Comparison of ENCODE assay signal across 11 cellular contexts in the genomic region with DNA sequence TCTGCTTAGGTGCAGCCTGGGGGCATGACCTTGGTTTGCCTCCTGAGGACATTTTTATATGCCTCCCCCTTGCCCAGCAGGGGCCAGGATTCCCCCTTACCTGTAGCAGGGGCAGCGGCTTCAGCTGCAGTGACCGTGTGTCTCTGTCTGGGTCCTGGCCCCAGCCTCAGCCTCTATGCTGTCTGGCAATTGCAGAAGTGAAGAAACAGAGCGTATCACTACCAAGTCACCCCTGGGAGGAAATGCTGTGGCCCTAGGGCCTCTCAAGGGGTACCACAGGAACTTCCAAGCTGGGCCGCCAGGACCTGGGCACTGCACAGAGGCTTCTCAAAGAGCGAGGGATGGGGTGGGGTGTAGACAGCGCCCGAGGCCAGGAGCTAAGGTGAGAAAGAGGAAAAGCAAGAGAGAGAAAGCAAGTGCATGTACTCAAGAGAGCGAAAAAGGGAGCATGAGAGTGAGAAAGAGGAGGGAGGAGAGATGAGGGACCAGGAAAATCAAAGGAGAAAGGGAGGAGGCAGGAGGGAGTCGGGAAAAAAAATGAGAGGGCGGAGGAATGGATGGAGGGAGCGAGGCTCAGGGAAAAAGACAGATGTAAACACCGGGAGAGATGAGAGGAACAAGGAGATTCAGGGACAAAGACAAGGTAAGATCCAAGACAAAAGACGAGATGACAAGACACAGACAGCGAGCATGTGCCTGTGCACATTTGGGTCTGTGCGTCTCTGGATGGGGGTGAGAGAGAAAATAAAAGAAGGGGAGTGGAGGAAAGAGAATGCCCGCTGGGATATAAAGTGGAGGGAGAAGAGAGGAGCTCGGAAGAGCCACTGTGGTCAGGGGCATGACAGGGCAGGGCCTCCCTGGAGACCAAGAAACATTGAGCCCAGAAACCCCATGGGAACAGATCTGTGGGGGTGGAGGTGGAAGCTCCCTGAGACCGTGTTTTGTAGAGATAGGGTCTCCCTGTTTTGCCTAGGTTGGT. TPM values are rescaled to one million over a fixed set of nuclear protein-coding genes. Genes with fewer than 3 reads are reported as not detected.
A peak's percentile ranks its signal among the peaks of the same experiment; 100 is the strongest.
DNase-seq lines count a peak whose midpoint lies in the region; ATAC-seq and TF ChIP-seq lines count a peak whose summit lies in the region.
"Had no signal": no experiment of that assay in that cellular context is flagged by ENCODE, and none has a peak within 500 bp of the region (broad histone marks: within the 10 kb centered on the region; RNA-seq: fewer than 3 reads in every experiment).

A gene with protein sequence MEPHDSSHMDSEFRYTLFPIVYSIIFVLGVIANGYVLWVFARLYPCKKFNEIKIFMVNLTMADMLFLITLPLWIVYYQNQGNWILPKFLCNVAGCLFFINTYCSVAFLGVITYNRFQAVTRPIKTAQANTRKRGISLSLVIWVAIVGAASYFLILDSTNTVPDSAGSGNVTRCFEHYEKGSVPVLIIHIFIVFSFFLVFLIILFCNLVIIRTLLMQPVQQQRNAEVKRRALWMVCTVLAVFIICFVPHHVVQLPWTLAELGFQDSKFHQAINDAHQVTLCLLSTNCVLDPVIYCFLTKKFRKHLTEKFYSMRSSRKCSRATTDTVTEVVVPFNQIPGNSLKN (minus strand): TSS at position 199 of the 979 bp plus-strand sequence. CDS start 25,669 bp downstream, outside the sequence.

- peaks cover 2% of the 10 kb centered on the region for H3K27me3 Mint-ChIP-seq in IgD-negative memory B cell
- no peaks in the 10 kb centered on the region for H3K27me3 Mint-ChIP-seq in dendritic cell treated with granulocyte-macrophage colony-stimulating factor and Interleukin-4, amounts not matched to agents 40 ng/mL and 50 ng/mL, for 4 days

- H3K4me1 Mint-ChIP-seq in IgD-negative memory B cell = peaks cover 45 to 68% (median 58%) of the 10 kb centered on the region in 3 donors
- peaks cover 60% of the 10 kb centered on the region for H3K4me1 Mint-ChIP-seq in dendritic cell treated with granulocyte-macrophage colony-stimulating factor and Interleukin-4, amounts not matched to agents 40 ng/mL and 50 ng/mL, for 4 days (ENCODE audit: low read depth)

- no peaks in the 10 kb centered on the region for H3K9me3 ChIP-seq in MG63
- H3K9me3 ChIP-seq in SK-N-SH = no peaks in the 10 kb centered on the region

- no peaks in the 10 kb centered on the region for H3K79me2 ChIP-seq in SK-N-SH (ENCODE audit: insufficient read depth)

- ATAC-seq in GM18867 (IDR thresholded peaks at IDR 0.05; ENCODE audit: unreplicated experiment) (peak; percentile 41), sciatic nerve (peak; percentile 56)

- no peak for TF ChIP-seq CTCF in SK-N-SH (IDR thresholded peaks at IDR 0.05)

- no peak within 1 kb of the TSS for H2AFZ ChIP-seq in SK-N-SH (ENCODE audit: low read depth)

- H3K9ac ChIP-seq in SK-N-SH = no peak within 1 kb of the TSS

- intact Hi-C loops in dendritic cell treated with granulocyte-macrophage colony-stimulating factor and Interleukin-4, amounts not matched to agents 40 ng/mL and 50 ng/mL, for 4 days (cut with micrococcal nuclease) = loop anchor here (10.0 kb wide), 2 partner anchors 58 to 312 kb away; a partner anchor contains a TSS
- intact Hi-C loops in sciatic nerve (cut with DNase I) = no loop called here

- H3K27me3 ChIP-seq in MG63 = no peaks in the 10 kb centered on the region
- H3K27me3 ChIP-seq in SK-N-SH (ENCODE audit: insufficient read depth) = no peaks in the 10 kb centered on the region

- H3K9me3 Mint-ChIP-seq in IgD-negative memory B cell = no peaks in the 10 kb centered on the region
- H3K9me3 Mint-ChIP-seq in dendritic cell treated with granulocyte-macrophage colony-stimulating factor and Interleukin-4, amounts not matched to agents 40 ng/mL and 50 ng/mL, for 4 days = no peaks in the 10 kb centered on the region

- no peaks in the 10 kb centered on the region for H4K20me1 ChIP-seq in SK-N-SH (ENCODE audit: insufficient read depth)

- H3K27ac ChIP-seq in SK-N-SH (ENCODE audit: low read depth in 2 of 2, low read length in 1 of 2) = no peak within 1 kb of the TSS

- peak within 1 kb of the TSS; percentile 62 to 80 (median 79) for H3K27ac Mint-ChIP-seq in IgD-negative memory B cell
- peak within 1 kb of the TSS; percentile 91 for H3K27ac Mint-ChIP-seq in dendritic cell treated with granulocyte-macrophage colony-stimulating factor and Interleukin-4, amounts not matched to agents 40 ng/mL and 50 ng/mL, for 4 days

- no peak for TF ChIP-seq RAD21 in SK-N-SH (IDR thresholded peaks at IDR 0.05; ENCODE audit: low read length)

- DNase-seq in sciatic nerve (ENCODE audit: low spot score) = no peak
- no peak for DNase-seq in MG63
- DNase-seq in mucosa of gallbladder (ENCODE audit: low spot score) = no peak
- no peak for DNase-seq in SK-N-SH
- no peak for DNase-seq in NCI-H2107 treated with DMSO at 0.1 percent for 48 hours (lab: John Stamatoyannopoulos, UW; ENCODE audit: unreplicated experiment)
- DNase-seq: activated T-cell treated with anti-CD3 and anti-CD28 coated beads for 4 hours, NCI-H2029, small intestine had no signal

- no peak for TF ChIP-seq EP300 in SK-N-SH (IDR thresholded peaks at IDR 0.05; ENCODE audit: borderline replicate concordance in 1 of 2, low read depth in 1 of 2, low read length in 1 of 2)

- no peak within 1 kb of the TSS for H3K4me3 ChIP-seq in MG63
- no peak within 1 kb of the TSS for H3K4me3 ChIP-seq in SK-N-SH (ENCODE audit: low read depth in 2 of 2, low read length in 1 of 2)

- no peaks in the 10 kb centered on the region for H3F3A ChIP-seq in SK-N-SH (replicated peaks; ENCODE audit: insufficient read depth)

- peaks cover 0 to 16% of the 10 kb centered on the region in 2 experiments; a peak in 1 of 4 replicates for H3K4me1 ChIP-seq in SK-N-SH (ENCODE audit: control insufficient read depth in 1 of 2, insufficient read depth in 2 of 2, low read depth in 1 of 2, low read length in 1 of 2)

- no peak within 1 kb of the TSS for H3K4me2 ChIP-seq in SK-N-SH

- no peaks in the 10 kb centered on the region for H3K9me2 ChIP-seq in SK-N-SH

- 85% methylated on average over 18 of the region's 18 CpGs for WGBS in SK-N-SH (ENCODE audit: low lambda C conversion rate)

- H3K36me3 ChIP-seq in MG63 = no peaks in the 10 kb centered on the region
- no peaks in the 10 kb centered on the region for H3K36me3 ChIP-seq in SK-N-SH (replicated peaks in 1 of 2; ENCODE audit: control insufficient read depth in 1 of 2, insufficient read depth in 2 of 2, low read length in 1 of 2)

- POLR2A ChIA-PET in SK-N-SH (lab: Yijun Ruan, JAX) = no interaction called here

- no peaks in the 10 kb centered on the region for H3K36me3 Mint-ChIP-seq in IgD-negative memory B cell
- H3K36me3 Mint-ChIP-seq in dendritic cell treated with granulocyte-macrophage colony-stimulating factor and Interleukin-4, amounts not matched to agents 40 ng/mL and 50 ng/mL, for 4 days (ENCODE audit: low read depth) = peaks cover 51% of the 10 kb centered on the region

- CTCF ChIA-PET in SK-N-SH (lab: Yijun Ruan, JAX) = interaction anchor here (1.6 kb wide), 1 partner anchor 11 kb away, joined by 5 read pairs; no protein-coding TSS in a partner anchor

- peak within 1 kb of the TSS; percentile 61 to 95 (median 85) for H3K4me3 Mint-ChIP-seq in IgD-negative memory B cell
- peak within 1 kb of the TSS; percentile 88 for H3K4me3 Mint-ChIP-seq in dendritic cell treated with granulocyte-macrophage colony-stimulating factor and Interleukin-4, amounts not matched to agents 40 ng/mL and 50 ng/mL, for 4 days

TF ChIP-seq in SK-N-SH, 30 proteins besides CTCF, POLR2A, EP300 and RAD21 (continues in another document):
- no peak for TF ChIP-seq RXRA (IDR thresholded peaks at IDR 0.05; ENCODE audit: borderline replicate concordance, low read depth)
- TF ChIP-seq, protein P1, sequence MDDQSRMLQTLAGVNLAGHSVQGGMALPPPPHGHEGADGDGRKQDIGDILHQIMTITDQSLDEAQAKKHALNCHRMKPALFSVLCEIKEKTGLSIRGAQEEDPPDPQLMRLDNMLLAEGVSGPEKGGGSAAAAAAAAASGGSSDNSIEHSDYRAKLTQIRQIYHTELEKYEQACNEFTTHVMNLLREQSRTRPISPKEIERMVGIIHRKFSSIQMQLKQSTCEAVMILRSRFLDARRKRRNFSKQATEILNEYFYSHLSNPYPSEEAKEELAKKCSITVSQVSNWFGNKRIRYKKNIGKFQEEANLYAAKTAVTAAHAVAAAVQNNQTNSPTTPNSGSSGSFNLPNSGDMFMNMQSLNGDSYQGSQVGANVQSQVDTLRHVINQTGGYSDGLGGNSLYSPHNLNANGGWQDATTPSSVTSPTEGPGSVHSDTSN (IDR thresholded peaks at IDR 0.05) = no peak
- TF ChIP-seq TCF12 (IDR thresholded peaks at IDR 0.05) = no peak
- no peak for TF ChIP-seq ELF1 (IDR thresholded peaks at IDR 0.05)
- no peak for TF ChIP-seq SMC3 (IDR thresholded peaks at IDR 0.05; ENCODE audit: low read depth, low read length)
- no peak for TF ChIP-seq GABPA (IDR thresholded peaks at IDR 0.05; ENCODE audit: low read depth)
- no peak for TF ChIP-seq NRF1 (IDR thresholded peaks at IDR 0.05; ENCODE audit: low read depth, low read length)
- no peak for TF ChIP-seq MXI1 (IDR thresholded peaks at IDR 0.05; ENCODE audit: low read depth, low read length)
- TF ChIP-seq, protein P2, sequence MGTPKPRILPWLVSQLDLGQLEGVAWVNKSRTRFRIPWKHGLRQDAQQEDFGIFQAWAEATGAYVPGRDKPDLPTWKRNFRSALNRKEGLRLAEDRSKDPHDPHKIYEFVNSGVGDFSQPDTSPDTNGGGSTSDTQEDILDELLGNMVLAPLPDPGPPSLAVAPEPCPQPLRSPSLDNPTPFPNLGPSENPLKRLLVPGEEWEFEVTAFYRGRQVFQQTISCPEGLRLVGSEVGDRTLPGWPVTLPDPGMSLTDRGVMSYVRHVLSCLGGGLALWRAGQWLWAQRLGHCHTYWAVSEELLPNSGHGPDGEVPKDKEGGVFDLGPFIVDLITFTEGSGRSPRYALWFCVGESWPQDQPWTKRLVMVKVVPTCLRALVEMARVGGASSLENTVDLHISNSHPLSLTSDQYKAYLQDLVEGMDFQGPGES (IDR thresholded peaks at IDR 0.05; ENCODE audit: low read depth, low read length) = no peak
- TF ChIP-seq FOXJ3 (CRISPR knock-in tag; IDR thresholded peaks at IDR 0.05) = no peak
- TF ChIP-seq RCOR1 (IDR thresholded peaks at IDR 0.05; ENCODE audit: low read length) = no peak
- no peak for TF ChIP-seq MEF2A (IDR thresholded peaks at IDR 0.05; ENCODE audit: borderline replicate concordance, low read depth)

RNA-seq across cellular contexts. Expression of the gene that starts here (rescaled TPM):
- 14.6 TPM for polyA plus RNA-seq in IgD-negative memory B cell
- total RNA-seq in sciatic nerve = 7.0 TPM
- 0.49 TPM in 1 of 2 replicates, not detected in the other for total RNA-seq in MG63 (2014; rRNA removed; shearing (Covaris generic); ENCODE audit: low replicate concordance)
- total RNA-seq in mucosa of gallbladder = 9.8 TPM
- polyA plus RNA-seq in SK-N-SH (2012; rRNA removed) = 0.05 and 0.06 TPM in 2 replicates
- polyA plus RNA-seq in SK-N-SH (2012; cell fraction: cytosol; rRNA removed) = 0.03 and 0.04 TPM in 2 replicates
- polyA plus RNA-seq in SK-N-SH (2012; cell fraction: nucleus; rRNA removed) = 0.06 and 0.08 TPM in 2 replicates

Comparison
In these comparisons a context has a peak if more than half of its experiments do, and no peak if none do; other contexts are left out.
1. RNA of the gene that starts here (polyA plus RNA-seq): 14.6 TPM in IgD-negative memory B cell (single experiment); 0.03 to 0.08 TPM in SK-N-SH; every median in the first group is over 10 times any median in the second.